ENCODE assay signal across 11 cellular contexts in genomic region chr1:174606471-174606870, GRCh38.
"Had no signal": no experiment of that assay in that cellular context is flagged by ENCODE, and none has a peak within 500 bp of the region (broad histone marks: within the 10 kb centered on the region; RNA-seq: fewer than 3 reads in every experiment).

No MANE protein-coding gene starts in this region.

- H2AFZ ChIP-seq: GM23248, GM23338 had no signal

- H3K9me3 ChIP-seq: HAP-1 had no signal

- ATAC-seq: GM23338, HCT116 had no signal

- H3K4me2 ChIP-seq: GM23338 had no signal

- H3K27ac ChIP-seq: GM23248 had no signal

- H3K4me1 ChIP-seq: HAP-1 had no signal

- H3K4me3 ChIP-seq: GM23248, GM23338, HAP-1 had no signal

- H3K9ac ChIP-seq: GM23248 had no signal

- DNase-seq: GM23248, GOT3, H7, H9, HCEC 1CT, HFFc6 had no signal

- H3K36me3 ChIP-seq: HAP-1 had no signal

- FAIRE-seq: H1, H54 had no signal
